Comparison of ENCODE assay signal across 27 cellular contexts in genomic region chr7:30526163-30526562, GRCh38.
"Had no signal": no experiment of that assay in that cellular context is flagged by ENCODE, and none has a peak within 500 bp of the region (broad histone marks: within the 10 kb centered on the region; RNA-seq: fewer than 3 reads in every experiment).

No MANE protein-coding gene starts in this region.

- H3K27ac Mint-ChIP-seq: activated CD4-positive, alpha-beta memory T cell treated with anti-CD3 and anti-CD28 coated beads, Interleukin-2, amount 10 ng/mL, durations not matched to agents 7 days and 5 days; activated CD8-positive, alpha-beta memory T cell treated with anti-CD3 and anti-CD28 coated beads, Interleukin-2, amount 10 ng/mL, durations not matched to agents 7 days and 5 days; activated naive CD8-positive, alpha-beta T cell treated with anti-CD3 and anti-CD28 coated beads, Interleukin-2, amount 10 ng/mL, durations not matched to agents 7 days and 5 days; activated T-helper 2 cell treated with anti-CD3 and anti-CD28 coated beads, Interferon-gamma antibody, Interleukin-2, Interleukin-4, amounts not matched to agents 10 μg/mL and 5 μg/mL and 100 μg/mL, durations not matched to agents 14 hours and 24 hours and 36 hours had no signal

- H3K4me1 ChIP-seq: tibial artery, uterus had no signal

- H3K9me3 ChIP-seq: prostate gland, right atrium auricular region, tibial artery, uterus had no signal

- ATAC-seq: activated CD8-positive, alpha-beta memory T cell treated with anti-CD3 and anti-CD28 coated beads, Interleukin-2, amount 10 ng/mL, durations not matched to agents 7 days and 5 days; foreskin keratinocyte; left lobe of liver; stimulated activated naive CD8-positive, alpha-beta T cell treated with anti-CD3 and anti-CD28 coated beads, Interleukin-15, Interleukin-2, amounts not matched to agents 100 U/mL and 50 U/mL, for 24 hours had no signal

- H3K27me3 Mint-ChIP-seq: activated CD4-positive, alpha-beta memory T cell treated with anti-CD3 and anti-CD28 coated beads, Interleukin-2, amount 10 ng/mL, durations not matched to agents 7 days and 5 days; activated CD8-positive, alpha-beta memory T cell treated with anti-CD3 and anti-CD28 coated beads, Interleukin-2, amount 10 ng/mL, durations not matched to agents 7 days and 5 days; activated naive CD8-positive, alpha-beta T cell treated with anti-CD3 and anti-CD28 coated beads, Interleukin-2, amount 10 ng/mL, durations not matched to agents 7 days and 5 days; dendritic cell treated with granulocyte-macrophage colony-stimulating factor and Interleukin-4, amounts not matched to agents 40 ng/mL and 50 ng/mL, for 4 days had no signal

- DNase-seq: activated CD4-positive, alpha-beta memory T cell treated with anti-CD3 and anti-CD28 coated beads, Interleukin-2, amount 10 ng/mL, durations not matched to agents 7 days and 5 days; activated CD4-positive, alpha-beta T cell treated with anti-CD3 and anti-CD28 coated beads for 48 hours; activated CD4-positive, CD25-positive, alpha-beta regulatory T cell; activated CD8-positive, alpha-beta memory T cell treated with anti-CD3 and anti-CD28 coated beads, Interleukin-2, amount 10 ng/mL, durations not matched to agents 7 days and 5 days; activated naive CD4-positive, alpha-beta T cell treated with Interleukin-2 at 50 U/mL for 16 hours; activated naive CD8-positive, alpha-beta T cell treated with anti-CD3 and anti-CD28 coated beads, Interleukin-2, amount 10 ng/mL, durations not matched to agents 7 days and 5 days; activated T-cell treated with anti-CD3 and anti-CD28 coated beads, Interleukin-2, amount 50 U/mL, for 1 hour; amygdala; effector memory CD4-positive, alpha-beta T cell; foreskin keratinocyte; glutamatergic neuron; hippocampal formation; midbrain; stimulated activated CD4-positive, alpha-beta T cell treated with anti-CD3 and anti-CD28 coated beads, Interleukin-12 subunit alpha, Interleukin-12 subunit beta, amount 100 ng/mL, for 4 hours; stimulated activated CD4-positive, alpha-beta T cell treated with anti-CD3 and anti-CD28 coated beads, Interleukin-2, amount 100 ng/mL, for 24 hours; stimulated activated naive CD8-positive, alpha-beta T cell treated with anti-CD3 and anti-CD28 coated beads, Interleukin-15, Interleukin-2, amounts not matched to agents 100 U/mL and 50 U/mL, for 24 hours; substantia nigra; T-helper 9 cell; tibial artery; uterus had no signal

- H3K9me3 Mint-ChIP-seq: activated CD4-positive, alpha-beta memory T cell treated with anti-CD3 and anti-CD28 coated beads, Interleukin-2, amount 10 ng/mL, durations not matched to agents 7 days and 5 days; activated naive CD8-positive, alpha-beta T cell treated with anti-CD3 and anti-CD28 coated beads, Interleukin-2, amount 10 ng/mL, durations not matched to agents 7 days and 5 days; activated T-helper 2 cell treated with anti-CD3 and anti-CD28 coated beads, Interferon-gamma antibody, Interleukin-2, Interleukin-4, amounts not matched to agents 10 μg/mL and 5 μg/mL and 100 μg/mL, durations not matched to agents 14 hours and 24 hours and 36 hours; dendritic cell treated with granulocyte-macrophage colony-stimulating factor and Interleukin-4, amounts not matched to agents 40 ng/mL and 50 ng/mL, for 4 days; neural crest cell had no signal

- H3K36me3 Mint-ChIP-seq: activated CD8-positive, alpha-beta memory T cell treated with anti-CD3 and anti-CD28 coated beads, Interleukin-2, amount 10 ng/mL, durations not matched to agents 7 days and 5 days had no signal

- H3K4me1 Mint-ChIP-seq: neural crest cell had no signal

- H3K36me3 ChIP-seq: cardiac muscle cell, prostate gland, right atrium auricular region, tibial artery, uterus had no signal

- H3K4me3 ChIP-seq: cardiac muscle cell, prostate gland, right atrium auricular region, tibial artery, uterus had no signal

- H3K27me3 ChIP-seq: cardiac muscle cell, foreskin keratinocyte, right atrium auricular region, tibial artery, uterus had no signal

- H3K27ac ChIP-seq: cardiac muscle cell, foreskin keratinocyte, prostate gland, right atrium auricular region, tibial artery, uterus had no signal

- H3K4me3 Mint-ChIP-seq: activated CD4-positive, alpha-beta memory T cell treated with anti-CD3 and anti-CD28 coated beads, Interleukin-2, amount 10 ng/mL, durations not matched to agents 7 days and 5 days; activated CD8-positive, alpha-beta memory T cell treated with anti-CD3 and anti-CD28 coated beads, Interleukin-2, amount 10 ng/mL, durations not matched to agents 7 days and 5 days; activated naive CD8-positive, alpha-beta T cell treated with anti-CD3 and anti-CD28 coated beads, Interleukin-2, amount 10 ng/mL, durations not matched to agents 7 days and 5 days; dendritic cell treated with granulocyte-macrophage colony-stimulating factor and Interleukin-4, amounts not matched to agents 40 ng/mL and 50 ng/mL, for 4 days; neural crest cell had no signal
